In the genomic region with DNA sequence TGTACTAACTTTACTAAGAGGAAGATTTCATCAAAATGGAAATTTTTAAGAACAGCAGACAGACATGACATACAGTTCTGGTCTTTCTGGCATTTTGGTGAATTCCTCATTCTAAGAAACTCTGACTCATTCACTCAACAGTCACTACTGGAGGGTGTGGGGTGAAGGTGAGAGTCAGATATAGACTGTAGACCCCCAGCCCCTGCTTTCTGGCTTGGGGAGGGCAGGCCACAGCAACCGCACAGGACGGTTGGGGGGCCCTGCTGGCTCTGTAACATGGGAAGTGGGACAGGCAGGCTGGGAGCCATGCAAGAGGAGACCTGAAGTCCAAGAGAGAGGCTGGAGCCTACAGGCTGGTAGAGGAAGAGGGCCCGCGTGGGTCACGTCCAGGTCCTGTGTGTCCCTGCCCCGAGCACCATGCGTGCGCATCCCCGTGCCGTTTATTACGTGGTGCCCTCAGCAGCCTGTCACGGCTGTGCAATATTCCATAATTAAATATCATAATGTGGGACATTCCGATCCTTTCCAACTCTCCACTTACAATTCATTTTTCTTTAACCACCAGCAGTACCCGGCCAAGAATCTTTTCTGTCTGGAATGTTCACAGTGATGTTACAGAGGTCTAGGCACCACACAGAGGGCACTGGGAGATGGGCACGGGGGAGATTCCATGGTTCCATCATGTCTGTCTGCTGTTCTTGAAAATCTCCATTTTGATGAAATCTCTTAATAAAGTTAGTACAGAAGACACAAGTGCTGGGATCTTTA, we compare ENCODE assay signal across 10 cellular contexts.
DNase-seq lines count a peak whose midpoint lies in the region; ATAC-seq and TF ChIP-seq lines count a peak whose summit lies in the region.
"Had no signal": no experiment of that assay in that cellular context is flagged by ENCODE, and none has a peak within 500 bp of the region (broad histone marks: within the 10 kb centered on the region; RNA-seq: fewer than 3 reads in every experiment).

No MANE protein-coding gene starts in this region.

- H3K4me1 ChIP-seq in mesenchymal stem cell (ENCODE audit: control insufficient read depth, insufficient read depth, low read depth, low read length) (peaks cover 33% of the 10 kb centered on the region), OCI-LY7 (ENCODE audit: insufficient read depth, low read length, poor library complexity, severe bottlenecking) (peaks cover 45% of the 10 kb centered on the region)

- no peak overlapping the region for H2BK5ac ChIP-seq in mesenchymal stem cell (ENCODE audit: low read depth, low read length, poor library complexity, severe bottlenecking)

- H3K18ac ChIP-seq in mesenchymal stem cell (ENCODE audit: low read depth in 1 of 2, low read length in 2 of 2) = peak overlapping the region in 1 of 2 experiments; percentile 5

- H4K8ac ChIP-seq in mesenchymal stem cell (ENCODE audit: low read length) = no peak overlapping the region

- ATAC-seq in activated T-cell treated with anti-CD3 and anti-CD28 coated beads, Interleukin-2, amount 50 U/mL, for 4 hours = peak; percentile 58 to 61
- no peak for ATAC-seq in GM21526 (IDR thresholded peaks at IDR 0.05; ENCODE audit: low FRiP score, unreplicated experiment)

- no peak overlapping the region for H3K4me2 ChIP-seq in mesenchymal stem cell (ENCODE audit: low read length, poor library complexity, severe bottlenecking)
- H3K4me2 ChIP-seq in OCI-LY7 (ENCODE audit: low read length) = no peak overlapping the region
- H3K4me2 ChIP-seq: KMS-11 had no signal

- H4K91ac ChIP-seq in mesenchymal stem cell (ENCODE audit: low read length) = no peak overlapping the region

- H3K27me3 Mint-ChIP-seq in activated T-cell treated with anti-CD3 and anti-CD28 coated beads, Interleukin-2, amount 50 U/mL, for 4 hours (ENCODE audit: low read depth) = no peaks in the 10 kb centered on the region

- peak overlapping the region; percentile 29 for H2BK15ac ChIP-seq in mesenchymal stem cell (ENCODE audit: low read depth, poor library complexity, severe bottlenecking)

- H3K4me3 ChIP-seq in MG63 (no peak overlapping the region), mesenchymal stem cell (ENCODE audit: insufficient read depth in 1 of 2, low read depth in 1 of 2, low read length in 2 of 2) (no peak overlapping the region), OCI-LY7 (ENCODE audit: low read depth, low read length, poor library complexity, severe bottlenecking) (no peak overlapping the region)

- H3K9me2 ChIP-seq in OCI-LY7 (ENCODE audit: insufficient read depth, low read length) = no peaks in the 10 kb centered on the region

- peak overlapping the region; percentile 89 for H3K27ac ChIP-seq in mesenchymal stem cell (ENCODE audit: low read length, poor library complexity, severe bottlenecking)
- no peak overlapping the region for H3K27ac ChIP-seq in OCI-LY7 (ENCODE audit: low read depth, low read length, poor library complexity, severe bottlenecking)
- H3K27ac ChIP-seq: KMS-11 had no signal

- H2BK120ac ChIP-seq in mesenchymal stem cell (ENCODE audit: low read depth, low read length) = no peak overlapping the region

- 87% methylated on average over 15 of the region's 15 CpGs for WGBS in mesenchymal stem cell

- H3K79me2 ChIP-seq in OCI-LY7 (ENCODE audit: insufficient read depth, low read depth, low read length) = no peaks in the 10 kb centered on the region

- DNase-seq in AML-193 (lab: John Stamatoyannopoulos, UW) = peak; percentile 73 to 76
- DNase-seq in MG63 = peak; percentile 9
- peak; percentile 50 for DNase-seq in activated T-cell treated with anti-CD3 and anti-CD28 coated beads, Interleukin-2, amount 50 U/mL, for 4 hours
- DNase-seq in mesenchymal stem cell = peak; percentile 83
- DNase-seq in NCI-H82 treated with DMSO at 0.1 percent for 48 hours (lab: John Stamatoyannopoulos, UW; ENCODE audit: unreplicated experiment) = no peak
- DNase-seq in OCI-LY7 (ENCODE audit: low spot score) = no peak
- no peak for DNase-seq in superior temporal gyrus (ENCODE audit: extremely low spot score)
- DNase-seq: dermis blood vessel endothelial cell had no signal

- H3K9ac ChIP-seq in mesenchymal stem cell (ENCODE audit: low read length) = no peak overlapping the region
- H3K9ac ChIP-seq: KMS-11 had no signal

- POLR2A ChIA-PET in OCI-LY7 (lab: Charles Lee) = interaction anchor here (0.5 to 1.5 kb wide), 2 partner anchors 16 to 91 kb away, joined by 3 read pairs; no protein-coding TSS in a partner anchor

- H3K27me3 ChIP-seq in MG63 (no peaks in the 10 kb centered on the region), mesenchymal stem cell (ENCODE audit: control insufficient read depth in 1 of 2, insufficient read depth in 1 of 2, low read length in 2 of 2) (peaks cover 0 to 12% of the 10 kb centered on the region in 2 experiments)

- no peak overlapping the region for H3K23ac ChIP-seq in mesenchymal stem cell (ENCODE audit: low read length in 2 of 2)

- CTCF ChIA-PET in OCI-LY7 (lab: Charles Lee; ENCODE audit: unreplicated experiment) = interaction anchor here (0.5 to 1.2 kb wide), 2 partner anchors 10 to 18 kb away, joined by 3 to 4 read pairs; no protein-coding TSS in a partner anchor

- peak overlapping the region in 1 of 2 experiments; percentile 15 for H2BK12ac ChIP-seq in mesenchymal stem cell (ENCODE audit: low read length in 2 of 2)

- intact Hi-C loops in OCI-LY7 (cut with micrococcal nuclease; ENCODE audit: unreplicated experiment) = no loop called here

- no peak for TF ChIP-seq CTCF in OCI-LY7 (conservative IDR thresholded peaks at IDR 0.05; ENCODE audit: low read length)

- H3K79me1 ChIP-seq in mesenchymal stem cell (replicated peaks; ENCODE audit: low read length, poor library complexity, severe bottlenecking) = peaks cover 42% of the 10 kb centered on the region

- H3K14ac ChIP-seq in mesenchymal stem cell (ENCODE audit: low read length in 2 of 2) = no peak overlapping the region

- H2AK5ac ChIP-seq in mesenchymal stem cell (ENCODE audit: low read length, severe bottlenecking) = peak overlapping the region; percentile 64

- H3K9me3 ChIP-seq in MG63 = no peaks in the 10 kb centered on the region
- no peaks in the 10 kb centered on the region for H3K9me3 ChIP-seq in mesenchymal stem cell (ENCODE audit: control insufficient read depth, low read length)
- no peaks in the 10 kb centered on the region for H3K9me3 ChIP-seq in OCI-LY7 (ENCODE audit: low read length)

- H3K4me3 Mint-ChIP-seq in activated T-cell treated with anti-CD3 and anti-CD28 coated beads, Interleukin-2, amount 50 U/mL, for 4 hours = peak overlapping the region; percentile 78

- H2AFZ ChIP-seq in mesenchymal stem cell (ENCODE audit: low read depth, low read length) (no peak overlapping the region), OCI-LY7 (ENCODE audit: low read length) (no peak overlapping the region)

- no peak overlapping the region for H3K4ac ChIP-seq in mesenchymal stem cell (ENCODE audit: low read depth in 1 of 2, low read length in 2 of 2)

- peaks cover 3% of the 10 kb centered on the region for H3K9me3 Mint-ChIP-seq in activated T-cell treated with anti-CD3 and anti-CD28 coated beads, Interleukin-2, amount 50 U/mL, for 4 hours

- peaks cover 99% of the 10 kb centered on the region for H3K4me1 Mint-ChIP-seq in activated T-cell treated with anti-CD3 and anti-CD28 coated beads, Interleukin-2, amount 50 U/mL, for 4 hours (ENCODE audit: low read depth)

- peaks cover 39% of the 10 kb centered on the region for H3K36me3 Mint-ChIP-seq in activated T-cell treated with anti-CD3 and anti-CD28 coated beads, Interleukin-2, amount 50 U/mL, for 4 hours (ENCODE audit: insufficient read depth)

- H3K36me3 ChIP-seq in MG63 (no peaks in the 10 kb centered on the region), mesenchymal stem cell (ENCODE audit: control insufficient read depth in 1 of 2, insufficient read depth in 2 of 2, low read depth in 1 of 2, low read length in 2 of 2) (peaks cover 0 to 9% of the 10 kb centered on the region in 2 experiments), OCI-LY7 (ENCODE audit: insufficient read depth, low read length) (peaks cover 6% of the 10 kb centered on the region; the same call in 1 of the 2 replicates)

- BruUV-seq in OCI-LY7 (replicated peaks; lab: Mats Ljungman, UMichigan) = no TSS peak

- no peaks in the 10 kb centered on the region for H4K20me1 ChIP-seq in OCI-LY7 (ENCODE audit: insufficient read depth, low read length)

Comparison
In these comparisons a context has a peak if more than half of its experiments do, and no peak if none do; other contexts are left out.
1. DNase-seq: peak in AML-193 (2 of 2), MG63 (single experiment), activated T-cell treated with anti-CD3 and anti-CD28 coated beads, Interleukin-2, amount 50 U/mL, for 4 hours (single experiment) and mesenchymal stem cell (single experiment); none in NCI-H82 treated with DMSO at 0.1 percent for 48 hours (single experiment), OCI-LY7 (single experiment) and superior temporal gyrus (single experiment).